14 cellular contexts compared by ENCODE assay signal in genomic region chr22:26321469-26321913, GRCh38.
A peak's percentile ranks its signal among the peaks of the same experiment; 100 is the strongest.
DNase-seq lines count a peak whose midpoint lies in the region; ATAC-seq and TF ChIP-seq lines count a peak whose summit lies in the region.
"Had no signal": no experiment of that assay in that cellular context is flagged by ENCODE, and none has a peak within 500 bp of the region (broad histone marks: within the 10 kb centered on the region; RNA-seq: fewer than 3 reads in every experiment).

No MANE protein-coding gene starts in this region.

- DNase-seq in H4 (ENCODE audit: low spot score) (peak; percentile 93), heart right ventricle (peak; percentile 51 to 55), stromal cell of bone marrow (ENCODE audit: low read depth) (peak; percentile 36)
- no peak for DNase-seq in activated T-cell treated with anti-CD3 and anti-CD28 coated beads, Interleukin-2, amount 50 U/mL, for 24 hours
- DNase-seq: activated CD8-positive, alpha-beta T cell treated with anti-CD3 and anti-CD28 coated beads for 36 hours; activated naive CD8-positive, alpha-beta T cell treated with anti-CD3 and anti-CD28 coated beads for 36 hours; DND-41; H7; NCI-H526; ovary had no signal

- no peaks in the 10 kb centered on the region for H3K4me1 Mint-ChIP-seq in activated T-cell treated with anti-CD3 and anti-CD28 coated beads, Interleukin-2, amount 50 U/mL, for 24 hours (ENCODE audit: low read depth)
- H3K4me1 Mint-ChIP-seq: activated naive CD8-positive, alpha-beta T cell treated with anti-CD3 and anti-CD28 coated beads for 36 hours had no signal

- H3K27ac ChIP-seq in angular gyrus (ENCODE audit: low read depth, low read length) (peak overlapping the region; percentile 56), heart right ventricle (peak overlapping the region in 7 of 10 donors; percentile 8 to 72 (median 45))
- H3K27ac ChIP-seq: ovary, thoracic aorta had no signal

- no peak for TF ChIP-seq CTCF in heart right ventricle (IDR thresholded peaks at IDR 0.05)

- no peaks in the 10 kb centered on the region for H3K9me3 Mint-ChIP-seq in activated T-cell treated with anti-CD3 and anti-CD28 coated beads, Interleukin-2, amount 50 U/mL, for 24 hours
- H3K9me3 Mint-ChIP-seq: activated CD8-positive, alpha-beta T cell treated with anti-CD3 and anti-CD28 coated beads for 36 hours; activated naive CD8-positive, alpha-beta T cell treated with anti-CD3 and anti-CD28 coated beads for 36 hours had no signal

- no peak overlapping the region for H3K4me3 ChIP-seq in heart right ventricle
- H3K4me3 ChIP-seq: ovary, thoracic aorta had no signal

- H3K9me3 ChIP-seq in heart right ventricle = no peaks in the 10 kb centered on the region
- H3K9me3 ChIP-seq: ovary, thoracic aorta had no signal

- no peaks in the 10 kb centered on the region for H3K36me3 ChIP-seq in heart right ventricle
- H3K36me3 ChIP-seq: ovary, thoracic aorta had no signal

- no peaks in the 10 kb centered on the region for H3K36me3 Mint-ChIP-seq in activated T-cell treated with anti-CD3 and anti-CD28 coated beads, Interleukin-2, amount 50 U/mL, for 24 hours (ENCODE audit: low read depth)
- H3K36me3 Mint-ChIP-seq: activated naive CD8-positive, alpha-beta T cell treated with anti-CD3 and anti-CD28 coated beads for 36 hours had no signal

- no peak overlapping the region for H3K4me3 Mint-ChIP-seq in activated T-cell treated with anti-CD3 and anti-CD28 coated beads, Interleukin-2, amount 50 U/mL, for 24 hours
- H3K4me3 Mint-ChIP-seq: activated CD8-positive, alpha-beta T cell treated with anti-CD3 and anti-CD28 coated beads for 36 hours; activated naive CD8-positive, alpha-beta T cell treated with anti-CD3 and anti-CD28 coated beads for 36 hours had no signal

- H3K4me1 ChIP-seq in heart right ventricle = peaks cover 0 to 11% (median 0%) of the 10 kb centered on the region in 9 donors

- intact Hi-C loops in heart right ventricle (cut with DNase I) = loop anchor here in 2 of 10 donors (10.0 kb wide), 2 partner anchors 237 to 547 kb away; no protein-coding TSS in a partner anchor

- peaks cover 22% of the 10 kb centered on the region for H3K27me3 Mint-ChIP-seq in activated T-cell treated with anti-CD3 and anti-CD28 coated beads, Interleukin-2, amount 50 U/mL, for 24 hours
- H3K27me3 Mint-ChIP-seq: activated naive CD8-positive, alpha-beta T cell treated with anti-CD3 and anti-CD28 coated beads for 36 hours had no signal

- no peak overlapping the region for H3K27ac Mint-ChIP-seq in activated T-cell treated with anti-CD3 and anti-CD28 coated beads, Interleukin-2, amount 50 U/mL, for 24 hours
- H3K27ac Mint-ChIP-seq: activated CD8-positive, alpha-beta T cell treated with anti-CD3 and anti-CD28 coated beads for 36 hours; activated naive CD8-positive, alpha-beta T cell treated with anti-CD3 and anti-CD28 coated beads for 36 hours had no signal

- peaks cover 0 to 10% (median 0%) of the 10 kb centered on the region in 7 donors for H3K27me3 ChIP-seq in heart right ventricle
- H3K27me3 ChIP-seq: ovary had no signal

- ATAC-seq in heart right ventricle (peak; percentile 88 to 98 (median 95)), HG02759 (IDR thresholded peaks at IDR 0.05; ENCODE audit: unreplicated experiment) (no peak), GM19467 (IDR thresholded peaks at IDR 0.05; ENCODE audit: unreplicated experiment) (no peak)
- ATAC-seq: activated CD8-positive, alpha-beta T cell treated with anti-CD3 and anti-CD28 coated beads for 36 hours had no signal

- WGBS in heart right ventricle, 2 donors = 31 to 35% methylated on average over 12 of the region's 12 CpGs

Comparison
In these comparisons a context has a peak if more than half of its experiments do, and no peak if none do; other contexts are left out.
1. ATAC-seq: peak in heart right ventricle (8 of 8); none in HG02759 (single experiment) and GM19467 (single experiment).